ENCODE assay signal across 34 cellular contexts in genomic region chr16:55107851-55108250, GRCh38.
"Had no signal": no experiment of that assay in that cellular context is flagged by ENCODE, and none has a peak within 500 bp of the region (broad histone marks: within the 10 kb centered on the region; RNA-seq: fewer than 3 reads in every experiment).

No MANE protein-coding gene starts in this region.

- H3K27ac ChIP-seq: ascending aorta, breast epithelium, cardiac muscle cell, colonic mucosa, epithelial cell of prostate, esophagus squamous epithelium, gastroesophageal sphincter, WERI-Rb-1 had no signal

- H3K36me3 Mint-ChIP-seq: activated CD4-positive, alpha-beta memory T cell treated with anti-CD3 and anti-CD28 coated beads for 36 hours; activated CD8-positive, alpha-beta memory T cell treated with anti-CD3 and anti-CD28 coated beads, Interleukin-2, amount 10 ng/mL, durations not matched to agents 7 days and 5 days; activated naive CD4-positive, alpha-beta T cell treated with anti-CD3 and anti-CD28 coated beads, Interleukin-2, amount 10 ng/mL, durations not matched to agents 7 days and 5 days; activated naive CD4-positive, alpha-beta T cell treated with anti-CD3 and anti-CD28 coated beads, Interleukin-2, amount 50 U/mL, for 72 hours; activated naive CD8-positive, alpha-beta T cell treated with anti-CD3 and anti-CD28 coated beads, Interleukin-2, amount 10 ng/mL, durations not matched to agents 7 days and 5 days; brain had no signal

- H3K27me3 Mint-ChIP-seq: activated CD4-positive, alpha-beta memory T cell treated with anti-CD3 and anti-CD28 coated beads for 36 hours; activated CD4-positive, alpha-beta T cell treated with anti-CD3 and anti-CD28 coated beads, Interleukin-2, amount 10 ng/mL, durations not matched to agents 24 days and 14 days; activated CD8-positive, alpha-beta memory T cell treated with anti-CD3 and anti-CD28 coated beads, Interleukin-2, amount 10 ng/mL, durations not matched to agents 7 days and 5 days; activated naive CD4-positive, alpha-beta T cell treated with anti-CD3 and anti-CD28 coated beads, Interleukin-2, amount 10 ng/mL, durations not matched to agents 7 days and 5 days; activated naive CD8-positive, alpha-beta T cell treated with anti-CD3 and anti-CD28 coated beads, Interleukin-2, amount 10 ng/mL, durations not matched to agents 7 days and 5 days had no signal

- H3K36me3 ChIP-seq: ascending aorta, breast epithelium, cardiac muscle cell, colonic mucosa, esophagus squamous epithelium, gastroesophageal sphincter, WERI-Rb-1 had no signal

- FAIRE-seq: endometrium, endothelial cell of umbilical vein had no signal

- H3K4me1 ChIP-seq: ascending aorta, breast epithelium, colonic mucosa, esophagus squamous epithelium had no signal

- ATAC-seq: activated CD4-positive, alpha-beta T cell treated with anti-CD3 and anti-CD28 coated beads for 36 hours; activated CD8-positive, alpha-beta memory T cell treated with anti-CD3 and anti-CD28 coated beads, Interleukin-2, amount 10 ng/mL, durations not matched to agents 7 days and 5 days; activated CD8-positive, alpha-beta T cell treated with anti-CD3 and anti-CD28 coated beads, Interleukin-2, amount 10 ng/mL, durations not matched to agents 7 days and 5 days; activated naive CD4-positive, alpha-beta T cell treated with anti-CD3 and anti-CD28 coated beads, Interleukin-2, amount 50 U/mL, for 72 hours; activated T-cell treated with anti-CD3 and anti-CD28 coated beads, Interleukin-2, amount 50 U/mL, for 72 hours; gastroesophageal sphincter; T-helper 17 cell had no signal

- H3K9me3 Mint-ChIP-seq: activated B cell treated with CpG ODN at 0.5 μM for 24 hours; activated CD4-positive, alpha-beta memory T cell treated with anti-CD3 and anti-CD28 coated beads for 36 hours; activated CD4-positive, alpha-beta T cell treated with anti-CD3 and anti-CD28 coated beads, Interleukin-2, amount 10 ng/mL, durations not matched to agents 24 days and 14 days; activated naive CD4-positive, alpha-beta T cell treated with anti-CD3 and anti-CD28 coated beads, Interleukin-2, amount 10 ng/mL, durations not matched to agents 7 days and 5 days; activated naive CD8-positive, alpha-beta T cell treated with anti-CD3 and anti-CD28 coated beads, Interleukin-2, amount 10 ng/mL, durations not matched to agents 7 days and 5 days; brain; T-helper 2 cell treated with Interferon-gamma antibody and Interleukin-4, amounts not matched to agents 5 μg/mL and 100 μg/mL, for 36 hours had no signal

- H3K4me3 ChIP-seq: ascending aorta, breast epithelium, cardiac muscle cell, colonic mucosa, esophagus squamous epithelium, gastroesophageal sphincter had no signal

- H3K4me1 Mint-ChIP-seq: activated B cell treated with CpG ODN at 0.5 μM for 24 hours; activated CD4-positive, alpha-beta T cell treated with anti-CD3 and anti-CD28 coated beads for 36 hours; activated CD4-positive, alpha-beta T cell treated with anti-CD3 and anti-CD28 coated beads, Interleukin-2, amount 10 ng/mL, durations not matched to agents 24 days and 14 days; activated CD8-positive, alpha-beta memory T cell treated with anti-CD3 and anti-CD28 coated beads, Interleukin-2, amount 10 ng/mL, durations not matched to agents 7 days and 5 days; activated naive CD4-positive, alpha-beta T cell treated with anti-CD3 and anti-CD28 coated beads, Interleukin-2, amount 10 ng/mL, durations not matched to agents 7 days and 5 days; activated naive CD8-positive, alpha-beta T cell treated with anti-CD3 and anti-CD28 coated beads, Interleukin-2, amount 10 ng/mL, durations not matched to agents 7 days and 5 days; T-helper 17 cell had no signal

- DNase-seq: activated B cell treated with CpG ODN at 0.5 μM for 24 hours; activated CD4-positive, alpha-beta memory T cell treated with anti-CD3 and anti-CD28 coated beads for 36 hours; activated CD4-positive, alpha-beta T cell treated with anti-CD3 and anti-CD28 coated beads for 36 hours; activated CD4-positive, alpha-beta T cell treated with anti-CD3 and anti-CD28 coated beads, Interleukin-2, amount 10 ng/mL, durations not matched to agents 24 days and 14 days; activated CD4-positive, CD25-positive, alpha-beta regulatory T cell treated with anti-CD3 and anti-CD28 coated beads, Interleukin-2, amount 50 U/mL, for 72 hours; activated CD8-positive, alpha-beta memory T cell treated with anti-CD3 and anti-CD28 coated beads, Interleukin-2, amount 10 ng/mL, durations not matched to agents 7 days and 5 days; activated CD8-positive, alpha-beta memory T cell treated with anti-CD3 and anti-CD28 coated beads, Interleukin-2, amount 50 U/mL, for 4 hours; activated CD8-positive, alpha-beta T cell treated with anti-CD3 and anti-CD28 coated beads, Interleukin-2, amount 10 ng/mL, durations not matched to agents 7 days and 5 days; activated gamma-delta T cell; activated naive CD4-positive, alpha-beta T cell; activated naive CD4-positive, alpha-beta T cell treated with anti-CD3 and anti-CD28 coated beads, Interleukin-2, amount 10 ng/mL, durations not matched to agents 7 days and 5 days; activated naive CD8-positive, alpha-beta T cell treated with anti-CD3 and anti-CD28 coated beads, Interleukin-2, amount 10 ng/mL, durations not matched to agents 7 days and 5 days; activated T-cell treated with anti-CD3 and anti-CD28 coated beads, Interleukin-2, amount 50 U/mL, for 1 hour; activated T-cell treated with anti-CD3 and anti-CD28 coated beads, Interleukin-2, amount 50 U/mL, for 72 hours; central memory CD4-positive, alpha-beta T cell; cerebellar nuclear complex; colonic mucosa; effector CD8-positive, alpha-beta T cell; esophagus squamous epithelium; foreskin melanocyte; T-helper 1 cell; T-helper 17 cell; T1000; WERI-Rb-1 had no signal

- H3K27me3 ChIP-seq: ascending aorta, breast epithelium, cardiac muscle cell, colonic mucosa had no signal

- H3K27ac Mint-ChIP-seq: activated B cell treated with CpG ODN at 0.5 μM for 24 hours; activated CD4-positive, alpha-beta memory T cell treated with anti-CD3 and anti-CD28 coated beads for 36 hours; activated CD4-positive, alpha-beta T cell treated with anti-CD3 and anti-CD28 coated beads for 36 hours; activated CD4-positive, alpha-beta T cell treated with anti-CD3 and anti-CD28 coated beads, Interleukin-2, amount 10 ng/mL, durations not matched to agents 24 days and 14 days; activated CD8-positive, alpha-beta memory T cell treated with anti-CD3 and anti-CD28 coated beads, Interleukin-2, amount 10 ng/mL, durations not matched to agents 7 days and 5 days; activated CD8-positive, alpha-beta T cell treated with anti-CD3 and anti-CD28 coated beads, Interleukin-2, amount 10 ng/mL, durations not matched to agents 7 days and 5 days; activated naive CD4-positive, alpha-beta T cell treated with anti-CD3 and anti-CD28 coated beads, Interleukin-2, amount 10 ng/mL, durations not matched to agents 7 days and 5 days; activated naive CD4-positive, alpha-beta T cell treated with anti-CD3 and anti-CD28 coated beads, Interleukin-2, amount 50 U/mL, for 72 hours; activated naive CD8-positive, alpha-beta T cell treated with anti-CD3 and anti-CD28 coated beads, Interleukin-2, amount 10 ng/mL, durations not matched to agents 7 days and 5 days; activated T-cell treated with anti-CD3 and anti-CD28 coated beads, Interleukin-2, amount 50 U/mL, for 72 hours; T-helper 17 cell; T-helper 2 cell treated with Interferon-gamma antibody and Interleukin-4, amounts not matched to agents 5 μg/mL and 100 μg/mL, for 36 hours had no signal

- H3K4me3 Mint-ChIP-seq: activated B cell treated with CpG ODN at 0.5 μM for 24 hours; activated CD4-positive, alpha-beta memory T cell treated with anti-CD3 and anti-CD28 coated beads for 36 hours; activated CD4-positive, alpha-beta T cell treated with anti-CD3 and anti-CD28 coated beads for 36 hours; activated CD4-positive, alpha-beta T cell treated with anti-CD3 and anti-CD28 coated beads, Interleukin-2, amount 10 ng/mL, durations not matched to agents 24 days and 14 days; activated CD8-positive, alpha-beta memory T cell treated with anti-CD3 and anti-CD28 coated beads, Interleukin-2, amount 10 ng/mL, durations not matched to agents 7 days and 5 days; activated CD8-positive, alpha-beta T cell treated with anti-CD3 and anti-CD28 coated beads, Interleukin-2, amount 10 ng/mL, durations not matched to agents 7 days and 5 days; activated naive CD4-positive, alpha-beta T cell treated with anti-CD3 and anti-CD28 coated beads, Interleukin-2, amount 10 ng/mL, durations not matched to agents 7 days and 5 days; activated naive CD8-positive, alpha-beta T cell treated with anti-CD3 and anti-CD28 coated beads, Interleukin-2, amount 10 ng/mL, durations not matched to agents 7 days and 5 days; activated T-cell treated with anti-CD3 and anti-CD28 coated beads, Interleukin-2, amount 50 U/mL, for 72 hours; brain; T-helper 17 cell; T-helper 2 cell treated with Interferon-gamma antibody and Interleukin-4, amounts not matched to agents 5 μg/mL and 100 μg/mL, for 36 hours had no signal

- H3K9me3 ChIP-seq: ascending aorta, breast epithelium, colonic mucosa, esophagus squamous epithelium, gastroesophageal sphincter had no signal
